8 cellular contexts compared by ENCODE assay signal in the genomic region with DNA sequence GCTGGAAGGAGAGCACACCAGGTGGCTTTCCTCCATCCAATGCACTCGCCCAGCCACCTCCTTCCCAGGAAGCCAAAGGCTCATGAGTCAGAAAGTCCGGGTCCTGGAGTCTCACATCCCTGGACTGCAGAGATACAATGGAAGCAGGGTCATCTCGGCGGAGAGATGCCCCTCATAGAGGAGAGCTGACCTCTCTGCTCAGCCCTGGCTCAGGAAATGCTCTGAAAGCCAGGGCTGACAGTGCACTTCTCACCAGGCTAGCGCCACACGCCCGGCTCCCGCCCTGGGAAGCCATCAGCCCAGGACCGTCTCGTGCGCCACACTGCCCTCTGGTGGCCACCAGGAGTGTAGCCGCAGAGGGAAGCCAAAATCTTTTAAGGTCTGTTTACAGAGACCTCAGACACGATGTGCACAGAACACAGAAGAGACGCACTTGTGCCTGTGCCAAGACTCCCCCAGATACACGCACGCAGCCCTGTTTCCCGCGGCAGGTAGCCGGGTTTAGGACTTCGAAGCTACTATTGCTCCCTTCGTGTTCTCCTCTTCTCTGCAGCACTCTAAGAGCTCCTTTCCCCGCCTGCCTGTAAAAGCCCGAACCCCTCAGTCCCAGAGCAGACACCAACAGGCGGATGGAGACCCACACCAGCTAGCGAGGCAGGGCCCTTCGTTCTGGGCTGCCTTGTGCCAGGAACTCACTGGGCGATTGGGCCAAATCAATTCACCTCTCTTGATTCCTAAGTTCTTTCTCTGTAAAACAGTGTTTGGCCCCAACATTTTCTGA. TPM values are rescaled to one million over a fixed set of nuclear protein-coding genes. Genes with fewer than 3 reads are reported as not detected.
DNase-seq lines count a peak whose midpoint lies in the region; ATAC-seq, FAIRE-seq and TF ChIP-seq lines count a peak whose summit lies in the region.

No MANE protein-coding gene starts in this region.

- 0 out of 2 replicates have a peak overlapping the region, but pooled peaks have one; percentile 95 for H2BK15ac ChIP-seq in H1 (ENCODE audit: low read length)
- no peak overlapping the region for H2BK15ac ChIP-seq in mesenchymal stem cell (ENCODE audit: low read depth, poor library complexity, severe bottlenecking)

- H3K27me3 ChIP-seq in H1 (replicated peaks in 1 of 4; ENCODE audit: control insufficient read depth in 3 of 4, extremely low read depth in 1 of 4, insufficient read depth in 3 of 4, low read length in 3 of 4) (peaks cover 0 to 4% (median 2%) of the 10 kb centered on the region in 4 experiments; a peak in 3 of 7 replicates), mesenchymal stem cell (ENCODE audit: control insufficient read depth in 1 of 2, insufficient read depth in 1 of 2, low read length in 2 of 2) (peaks cover 0 to 54% of the 10 kb centered on the region in 2 experiments)

- H3K36me3 ChIP-seq in H1 (ENCODE audit: control insufficient read depth in 2 of 4, insufficient read depth in 4 of 4, low read length in 3 of 4) (no peaks in the 10 kb centered on the region), mesenchymal stem cell (ENCODE audit: control insufficient read depth in 1 of 2, insufficient read depth in 2 of 2, low read depth in 1 of 2, low read length in 2 of 2) (no peaks in the 10 kb centered on the region)

- H2AK5ac ChIP-seq in H1 (ENCODE audit: low read depth, low read length) (no peak overlapping the region), mesenchymal stem cell (ENCODE audit: low read length, severe bottlenecking) (no peak overlapping the region)

- H3K14ac ChIP-seq in H1 (ENCODE audit: insufficient read length): no peak overlapping the region
- H3K14ac ChIP-seq in mesenchymal stem cell (ENCODE audit: low read length in 2 of 2): no peak overlapping the region

- no peaks in the 10 kb centered on the region for H3K79me2 ChIP-seq in H1 (ENCODE audit: control insufficient read depth in 1 of 2, insufficient read depth in 2 of 2, low read length in 2 of 2)

- H2BK12ac ChIP-seq in H1 (ENCODE audit: low read depth, low read length): peak overlapping the region; percentile 60; the same call in 1 of the 2 replicates
- H2BK12ac ChIP-seq in mesenchymal stem cell (ENCODE audit: low read length in 2 of 2): peak overlapping the region in 1 of 2 experiments; percentile 47

- no peak for TF ChIP-seq POLR2A in H1 (IDR thresholded peaks at IDR 0.05; ENCODE audit: control extremely low read depth in 1 of 2, low read depth in 2 of 2, low read length in 2 of 2)

- WGBS in H1 (ENCODE audit: extremely low coverage in 1 of 2, insufficient coverage in 1 of 2, insufficient read length in 1 of 2, insufficient replicate concordance in 2 of 2, low coverage in 1 of 2, low lambda C conversion rate in 2 of 2, missing lambda C conversion rate in 1 of 2), 2 experiments: 15% methylated on average over 25 of the region's 27 CpGs; no CpG with 5 or more reads in 1 of the 2 experiments
- 16% methylated on average over 27 of the region's 27 CpGs for WGBS in mesenchymal stem cell

- no peak overlapping the region for H3K27ac ChIP-seq in H1 (ENCODE audit: low read depth, low read length)
- no peak overlapping the region for H3K27ac ChIP-seq in mesenchymal stem cell (ENCODE audit: low read length, poor library complexity, severe bottlenecking)

- no peak overlapping the region for H3K9ac ChIP-seq in H1 (replicated peaks in 1 of 4; ENCODE audit: extremely low read depth in 1 of 4, low read depth in 3 of 4, low read length in 3 of 4)
- no peak overlapping the region for H3K9ac ChIP-seq in mesenchymal stem cell (ENCODE audit: low read length)

- H4K5ac ChIP-seq in H1 (ENCODE audit: insufficient read length, low read depth, low read length): no peak overlapping the region

- POLR2A ChIA-PET in H1 (lab: Charles Lee; ENCODE audit: partially characterized antibody): interaction anchor here (1.1 to 1.7 kb wide), 2 partner anchors 11 to 221 kb away, joined by 3 to 6 read pairs; a partner anchor contains a TSS

- no peak overlapping the region for H2BK20ac ChIP-seq in H1 (ENCODE audit: low read length)

- no peak for TF ChIP-seq EP300 in H1 (IDR thresholded peaks at IDR 0.05; ENCODE audit: borderline replicate concordance in 1 of 2, low read depth in 2 of 2, low read length in 2 of 2)

- 0 out of 2 replicates have a peak overlapping the region, but pooled peaks have one; percentile 35 for H2BK5ac ChIP-seq in H1 (ENCODE audit: low read depth, low read length)
- H2BK5ac ChIP-seq in mesenchymal stem cell (ENCODE audit: low read depth, low read length, poor library complexity, severe bottlenecking): no peak overlapping the region

- H3K4ac ChIP-seq in H1 (replicated peaks; ENCODE audit: insufficient read length, low read depth, low read length) (no peak overlapping the region), mesenchymal stem cell (ENCODE audit: low read depth in 1 of 2, low read length in 2 of 2) (no peak overlapping the region)

- TF ChIP-seq RAD21 in H1 (IDR thresholded peaks at IDR 0.05 in 1 of 2, conservative IDR thresholded peaks at IDR 0.05 in 1 of 2; ENCODE audit: low read depth in 2 of 2, low read length in 2 of 2): peak; percentile 80 to 85

- DNase-seq in C1 segment of cervical spinal cord (lab: John Stamatoyannopoulos, UW): peak; percentile 14 to 81 (median 69)
- peak; percentile 81 for DNase-seq in NCI-H82 (lab: John Stamatoyannopoulos, UW)
- peak; percentile 5 to 49 for DNase-seq in activated CD8-positive, alpha-beta memory T cell treated with anti-CD3 and anti-CD28 coated beads for 1 hour (ENCODE audit: extremely low read depth in 1 of 2, low read depth in 1 of 2)
- peak; percentile 70 to 92 for DNase-seq in H1 (ENCODE audit: low read depth in 1 of 2, low spot score in 2 of 2)
- peak; percentile 67 for DNase-seq in mesenchymal stem cell
- peak; percentile 60 to 67 for DNase-seq in stimulated activated CD8-positive, alpha-beta memory T cell treated with anti-CD3 and anti-CD28 coated beads, Interleukin-2, amount 100 ng/mL, for 48 hours (ENCODE audit: low read depth in 2 of 2)

- H4K20me1 ChIP-seq in H1 (replicated peaks in 1 of 2; ENCODE audit: control insufficient read depth in 1 of 2, insufficient read depth in 2 of 2, low read length in 2 of 2): no peaks in the 10 kb centered on the region

- H4K8ac ChIP-seq in H1 (ENCODE audit: extremely low read depth, insufficient read depth, low read length) (no peak overlapping the region), mesenchymal stem cell (ENCODE audit: low read length) (no peak overlapping the region)

- H3K18ac ChIP-seq in H1 (ENCODE audit: extremely low read depth, low read length): peak overlapping the region; percentile 36; the same call in 1 of the 2 replicates
- H3K18ac ChIP-seq in mesenchymal stem cell (ENCODE audit: low read depth in 1 of 2, low read length in 2 of 2): no peak overlapping the region

- H2AFZ ChIP-seq in H1 (ENCODE audit: low read length) (peak overlapping the region; percentile 97), mesenchymal stem cell (ENCODE audit: low read depth, low read length) (no peak overlapping the region)

- no peak overlapping the region for H3K56ac ChIP-seq in H1 (replicated peaks; ENCODE audit: insufficient read length, low read depth, low read length)

- H3K23ac ChIP-seq in H1 (ENCODE audit: insufficient read length) (no peak overlapping the region), mesenchymal stem cell (ENCODE audit: low read length in 2 of 2) (no peak overlapping the region)

- no peak overlapping the region for H2BK120ac ChIP-seq in H1 (replicated peaks; ENCODE audit: low read depth, low read length)
- H2BK120ac ChIP-seq in mesenchymal stem cell (ENCODE audit: low read depth, low read length): no peak overlapping the region

- H3K4me1 ChIP-seq in H1 (replicated peaks in 1 of 4; ENCODE audit: control insufficient read depth in 3 of 4, insufficient read depth in 4 of 4, low read length in 3 of 4) (peaks cover 0 to 7% (median 2%) of the 10 kb centered on the region in 4 experiments; a peak in 3 of 7 replicates), mesenchymal stem cell (ENCODE audit: control insufficient read depth, insufficient read depth, low read depth, low read length) (peaks cover 3% of the 10 kb centered on the region)

- H4K91ac ChIP-seq in H1 (replicated peaks; ENCODE audit: insufficient read length, low read length) (no peak overlapping the region), mesenchymal stem cell (ENCODE audit: low read length) (no peak overlapping the region)

- CTCF ChIA-PET in H1 (lab: Charles Lee; ENCODE audit: partially characterized antibody): interaction anchor here (0.5 to 10.7 kb wide), 68 partner anchors 8 to 1332 kb away, joined by 3 to 144 read pairs (median 4); a partner anchor contains a TSS

- H3K23me2 ChIP-seq in H1 (ENCODE audit: low read depth, low read length): peaks cover 5% of the 10 kb centered on the region; the same call in 1 of the 2 replicates

- FAIRE-seq in H1 (lab: Jason Lieb, UNC): peak; percentile 81

- TF ChIP-seq CTCF in H1 (IDR thresholded peaks at IDR 0.05; ENCODE audit: control extremely low read depth in 1 of 3, insufficient read depth in 1 of 3, low read depth in 1 of 3, low read length in 3 of 3): peak; percentile 92 to 96 (median 95)

- no peaks in the 10 kb centered on the region for H3K79me1 ChIP-seq in H1 (ENCODE audit: low read depth, low read length)
- no peaks in the 10 kb centered on the region for H3K79me1 ChIP-seq in mesenchymal stem cell (replicated peaks; ENCODE audit: low read length, poor library complexity, severe bottlenecking)

- no peaks in the 10 kb centered on the region for H3K9me3 ChIP-seq in H1 (ENCODE audit: insufficient read depth in 2 of 2, low read depth in 1 of 2, low read length in 1 of 2)
- H3K9me3 ChIP-seq in mesenchymal stem cell (ENCODE audit: control insufficient read depth, low read length): no peaks in the 10 kb centered on the region

- ATAC-seq in GM19324 (IDR thresholded peaks at IDR 0.05; ENCODE audit: low FRiP score, unreplicated experiment) (peak; percentile 66), HG03442 (IDR thresholded peaks at IDR 0.05; ENCODE audit: unreplicated experiment) (peak; percentile 80)

- H3K4me2 ChIP-seq in H1 (ENCODE audit: insufficient read depth in 1 of 2, low read depth in 2 of 2, low read length in 2 of 2): peak overlapping the region; percentile 3 to 72; a peak in 3 of 4 replicates
- peak overlapping the region; percentile 46 for H3K4me2 ChIP-seq in mesenchymal stem cell (ENCODE audit: low read length, poor library complexity, severe bottlenecking)

- H3K4me3 ChIP-seq in H1 (ENCODE audit: extremely low read depth in 1 of 4, insufficient read depth in 2 of 4, low read depth in 3 of 4, low read length in 4 of 4): peak overlapping the region in 3 of 4 experiments; percentile 19 to 45 (median 34); a peak in 4 of 8 replicates
- H3K4me3 ChIP-seq in mesenchymal stem cell (ENCODE audit: insufficient read depth in 1 of 2, low read depth in 1 of 2, low read length in 2 of 2): no peak overlapping the region

RNA-seq across cellular contexts. Expression of a gene that starts 9.7 kb away (rescaled TPM):
- total RNA-seq in H1 (2021; fragmentation: NEBNext Ultra II Directional; extraction: Animal tissue kit (Norgen Biotek cat#: 25700)): 4.5 and 4.6 TPM in 2 replicates
- polyA plus RNA-seq in H1 (2011; rRNA removed): 6.8 and 7.4 TPM in 2 replicates
- 6.6 TPM for polyA plus RNA-seq in H1 (2011; cell fraction: cytosol; rRNA removed)
- polyA plus RNA-seq in H1 (2011; cell fraction: nucleus; rRNA removed): 15.9 TPM
- polyA plus RNA-seq in H1 (2012, experiment 1 of 2): 2.3 to 4.3 TPM (median 3.8 TPM) in 4 replicates
- polyA plus RNA-seq in H1 (2012, experiment 2 of 2): 2.0 TPM
- polyA plus RNA-seq in H1 (2013, experiment 1 of 2): 3.3 TPM
- polyA plus RNA-seq in H1 (2013, experiment 2 of 2): 3.0 TPM
- 13.5 and 15.7 TPM in 2 replicates for polyA minus RNA-seq in H1 (2011; rRNA and poly(A)+ RNA removed)
- polyA minus RNA-seq in H1 (2011; cell fraction: cytosol; rRNA and poly(A)+ RNA removed): 13.7 TPM
- 10.5 TPM for polyA minus RNA-seq in H1 (2011; cell fraction: nucleus; rRNA and poly(A)+ RNA removed)
- polyA plus RNA-seq in mesenchymal stem cell (2013, experiment 1 of 2): 0.30 TPM
- 0.63 TPM for polyA plus RNA-seq in mesenchymal stem cell (2013, experiment 2 of 2)

Comparison
In these comparisons a context has a peak if more than half of its experiments do, and no peak if none do; other contexts are left out.
1. DNase-seq: peak in every context shown above with its lines; median percentile 81 in NCI-H82; 81 in H1; 69 in C1 segment of cervical spinal cord; 67 in mesenchymal stem cell; 64 in stimulated activated CD8-positive, alpha-beta memory T cell treated with anti-CD3 and anti-CD28 coated beads, Interleukin-2, amount 100 ng/mL, for 48 hours; 27 in activated CD8-positive, alpha-beta memory T cell treated with anti-CD3 and anti-CD28 coated beads for 1 hour.
2. H3K4me3 ChIP-seq: peak in H1 (3 of 4); none in mesenchymal stem cell (0 of 2).